ENCODE assay signal across 20 cellular contexts in genomic region chr12:28555729-28556128, GRCh38.
A peak's percentile ranks its signal among the peaks of the same experiment; 100 is the strongest.
DNase-seq lines count a peak whose midpoint lies in the region; ATAC-seq and TF ChIP-seq lines count a peak whose summit lies in the region.
"Had no signal": no experiment of that assay in that cellular context is flagged by ENCODE, and none has a peak within 500 bp of the region (broad histone marks: within the 10 kb centered on the region; RNA-seq: fewer than 3 reads in every experiment).

No MANE protein-coding gene starts in this region.

- intact Hi-C loops in Right ventricle myocardium superior (cut with DNase I) (no loop called here), left cardiac atrium (cut with DNase I) (no loop called here), left ventricle myocardium superior (cut with micrococcal nuclease) (no loop called here), left ventricle myocardium inferior (cut with micrococcal nuclease) (no loop called here), right lobe of liver (cut with DNase I) (no loop called here)
- intact Hi-C loops in CD4-positive, alpha-beta T cell (cut with DNase I, micrococcal nuclease) = no loop called here

- TF ChIP-seq CTCF in left ventricle myocardium inferior (IDR thresholded peaks at IDR 0.05; ENCODE audit: borderline replicate concordance) (no peak), lung (IDR thresholded peaks at IDR 0.05; ENCODE audit: control extremely low read depth, extremely low read depth) (no peak), right lobe of liver (IDR thresholded peaks at IDR 0.05) (no peak)
- TF ChIP-seq CTCF in CD4-positive, alpha-beta T cell (IDR thresholded peaks at IDR 0.05) = no peak

- no peaks in the 10 kb centered on the region for H3K27me3 Mint-ChIP-seq in CD4-positive, alpha-beta T cell
- H3K27me3 Mint-ChIP-seq: B cell; CD4-positive, CD25-positive, alpha-beta regulatory T cell; CD8-positive, alpha-beta memory T cell had no signal

- TF ChIP-seq POLR2A in right lobe of liver (IDR thresholded peaks at IDR 0.05) = no peak

- H3K4me1 ChIP-seq in left ventricle myocardium inferior (peaks cover 41% of the 10 kb centered on the region), lung (ENCODE audit: control insufficient read depth in 2 of 2, insufficient read depth in 2 of 2, low read length in 2 of 2) (peaks cover 1 to 16% of the 10 kb centered on the region in 2 donors), right lobe of liver (peaks cover 0 to 3% (median 0%) of the 10 kb centered on the region in 4 donors)
- H3K4me1 ChIP-seq: BLaER1 had no signal

- WGBS in lung, 2 donors = 59 to 72% methylated on average over 4 of the region's 4 CpGs
- WGBS in right lobe of liver (ENCODE audit: insufficient coverage, low coverage, low lambda C conversion rate, missing lambda C conversion rate) = 88% methylated on average over 4 of the region's 4 CpGs

- CTCF ChIA-PET in CD4-positive, alpha-beta T cell (lab: Charles Lee) = no interaction called here

- H3K9me3 ChIP-seq in left ventricle myocardium inferior (replicated peaks) (no peaks in the 10 kb centered on the region), lung (ENCODE audit: control insufficient read depth in 2 of 2, insufficient read depth in 1 of 2, low read length in 1 of 2) (no peaks in the 10 kb centered on the region), right lobe of liver (no peaks in the 10 kb centered on the region)
- no peaks in the 10 kb centered on the region for H3K9me3 ChIP-seq in CD4-positive, alpha-beta T cell (ENCODE audit: control insufficient read depth, low read length)
- H3K9me3 ChIP-seq: BLaER1 had no signal

- no peaks in the 10 kb centered on the region for H3K9me3 Mint-ChIP-seq in CD4-positive, alpha-beta T cell
- H3K9me3 Mint-ChIP-seq: CD4-positive, CD25-positive, alpha-beta regulatory T cell; CD8-positive, alpha-beta memory T cell had no signal

- H3K4me3 ChIP-seq in left ventricle myocardium inferior = no peak overlapping the region
- no peak overlapping the region for H3K4me3 ChIP-seq in lung
- H3K4me3 ChIP-seq in right lobe of liver = no peak overlapping the region
- H3K4me3 ChIP-seq: BLaER1, GM12878, GM23248 had no signal

- no peaks in the 10 kb centered on the region for H3K27me3 ChIP-seq in left ventricle myocardium inferior (ENCODE audit: low read depth)
- H3K27me3 ChIP-seq in lung (ENCODE audit: control insufficient read depth, insufficient read depth) = no peaks in the 10 kb centered on the region
- H3K27me3 ChIP-seq in CD4-positive, alpha-beta T cell (ENCODE audit: control insufficient read depth, insufficient read depth, low read length) = no peaks in the 10 kb centered on the region
- no peaks in the 10 kb centered on the region for H3K27me3 ChIP-seq in right lobe of liver
- H3K27me3 ChIP-seq: BLaER1 had no signal

- no peak overlapping the region for H3K27ac Mint-ChIP-seq in CD4-positive, alpha-beta T cell
- H3K27ac Mint-ChIP-seq: B cell; CD4-positive, CD25-positive, alpha-beta regulatory T cell; CD8-positive, alpha-beta memory T cell had no signal

- POLR2A ChIA-PET in CD4-positive, alpha-beta T cell (lab: Charles Lee) = no interaction called here

- peak; percentile 71 for ATAC-seq in Right ventricle myocardium superior (ENCODE audit: poor library complexity)
- no peak for ATAC-seq in left cardiac atrium
- ATAC-seq in left ventricle myocardium superior = peak; percentile 74
- ATAC-seq in lung (ENCODE audit: insufficient read depth, low FRiP score) = peak; percentile 41
- no peak for ATAC-seq in CD4-positive, alpha-beta T cell (ENCODE audit: poor library complexity)
- ATAC-seq in right lobe of liver = no peak
- ATAC-seq: GM12878 had no signal

- DNase-seq in Right ventricle myocardium superior = no peak
- DNase-seq in left cardiac atrium = no peak
- DNase-seq in left ventricle myocardium superior = no peak
- DNase-seq in left ventricle myocardium inferior = no peak
- DNase-seq in lung (ENCODE audit: low spot score) = no peak
- DNase-seq in CD4-positive, alpha-beta T cell = no peak
- DNase-seq in right lobe of liver = no peak
- DNase-seq: CD4-positive, CD25-positive, alpha-beta regulatory T cell; CD8-positive, alpha-beta memory T cell; DMS 273 treated with DMSO at 0.1 percent for 48 hours; EL; GDM1; GM23248; H7; HCEC 1CT had no signal

- no peaks in the 10 kb centered on the region for H3K4me1 Mint-ChIP-seq in CD4-positive, alpha-beta T cell (ENCODE audit: low read depth)
- H3K4me1 Mint-ChIP-seq: B cell; CD8-positive, alpha-beta memory T cell had no signal

- H3K36me3 Mint-ChIP-seq in CD4-positive, alpha-beta T cell (ENCODE audit: low read depth) = peaks cover 34% of the 10 kb centered on the region

- no peak overlapping the region for H3K27ac ChIP-seq in left ventricle myocardium inferior (replicated peaks)
- no peak overlapping the region for H3K27ac ChIP-seq in lung (ENCODE audit: low read depth in 1 of 2, low read length in 1 of 2)
- no peak overlapping the region for H3K27ac ChIP-seq in CD4-positive, alpha-beta T cell (ENCODE audit: low read depth, low read length)
- no peak overlapping the region for H3K27ac ChIP-seq in right lobe of liver
- H3K27ac ChIP-seq: 22Rv1, BLaER1, C4-2B, GM23248 had no signal

- H3K4me3 Mint-ChIP-seq in CD4-positive, alpha-beta T cell = no peak overlapping the region
- H3K4me3 Mint-ChIP-seq: B cell; CD4-positive, CD25-positive, alpha-beta regulatory T cell; CD8-positive, alpha-beta memory T cell had no signal

- H3K36me3 ChIP-seq in left ventricle myocardium inferior = no peaks in the 10 kb centered on the region
- H3K36me3 ChIP-seq in lung (ENCODE audit: control insufficient read depth in 2 of 2, insufficient read depth in 2 of 2, low read length in 2 of 2) = no peaks in the 10 kb centered on the region
- no peaks in the 10 kb centered on the region for H3K36me3 ChIP-seq in right lobe of liver
- H3K36me3 ChIP-seq: BLaER1 had no signal

Comparison
In these comparisons a context has a peak if more than half of its experiments do, and no peak if none do; other contexts are left out.
1. ATAC-seq: peak in Right ventricle myocardium superior (single experiment), left ventricle myocardium superior (single experiment) and lung (single experiment); none in left cardiac atrium (0 of 2), CD4-positive, alpha-beta T cell (single experiment) and right lobe of liver (0 of 4).